10 cellular contexts compared by ENCODE assay signal in genomic region chr7:43640679-43641078, GRCh38. TPM values are rescaled to one million over a fixed set of nuclear protein-coding genes. Genes with fewer than 3 reads are reported as not detected.
DNase-seq lines count a peak whose midpoint lies in the region; ATAC-seq and TF ChIP-seq lines count a peak whose summit lies in the region.
"Had no signal": no experiment of that assay in that cellular context is flagged by ENCODE, and none has a peak within 500 bp of the region (broad histone marks: within the 10 kb centered on the region; RNA-seq: fewer than 3 reads in every experiment).

No MANE protein-coding gene starts in this region.

- 95% methylated on average over 3 of the region's 3 CpGs for WGBS in right cardiac atrium

- no peak overlapping the region for H3K4me2 ChIP-seq in skeletal muscle satellite cell (ENCODE audit: low read length)

- no peaks in the 10 kb centered on the region for H3K27me3 Mint-ChIP-seq in activated B cell treated with CpG ODN at 0.5 μM for 24 hours
- H3K27me3 Mint-ChIP-seq: central memory CD8-positive, alpha-beta T cell had no signal

- H3K9me3 ChIP-seq in HUES48 (ENCODE audit: control insufficient read depth, insufficient read depth, low read length): no peaks in the 10 kb centered on the region
- H3K9me3 ChIP-seq in right cardiac atrium (ENCODE audit: control insufficient read depth, low read length): no peaks in the 10 kb centered on the region
- no peaks in the 10 kb centered on the region for H3K9me3 ChIP-seq in skeletal muscle satellite cell (replicated peaks; ENCODE audit: low read length)

- peaks cover 81% of the 10 kb centered on the region for H3K36me3 ChIP-seq in HUES48 (ENCODE audit: control insufficient read depth, insufficient read depth, low read length)
- peaks cover 56% of the 10 kb centered on the region for H3K36me3 ChIP-seq in skeletal muscle satellite cell (ENCODE audit: insufficient read depth, low read length)

- no peak for DNase-seq in activated B cell treated with CpG ODN at 0.5 μM for 24 hours
- no peak for DNase-seq in right cardiac atrium
- DNase-seq in D341Med (ENCODE audit: low spot score): no peak
- no peak for DNase-seq in DMS153 (lab: John Stamatoyannopoulos, UW)
- DNase-seq in amygdala (lab: John Stamatoyannopoulos, UW): no peak
- DNase-seq: stimulated activated CD4-positive, alpha-beta T cell treated with anti-CD3 and anti-CD28 coated beads, Interleukin-1b, Interleukin-23, amount 100 ng/mL, for 48 hours had no signal

- peaks cover 82% of the 10 kb centered on the region for H3K36me3 Mint-ChIP-seq in activated B cell treated with CpG ODN at 0.5 μM for 24 hours (ENCODE audit: low read depth)

- H3K4me1 ChIP-seq in HUES48 (ENCODE audit: control insufficient read depth, insufficient read depth, low read length) (no peaks in the 10 kb centered on the region), right cardiac atrium (ENCODE audit: control insufficient read depth, insufficient read depth, low read length) (peaks cover 11% of the 10 kb centered on the region), skeletal muscle satellite cell (ENCODE audit: control insufficient read depth, insufficient read depth, low read length) (peaks cover 42% of the 10 kb centered on the region)

- H3K4me1 Mint-ChIP-seq in activated B cell treated with CpG ODN at 0.5 μM for 24 hours: peaks cover 78% of the 10 kb centered on the region

- TF ChIP-seq CTCF in activated B cell treated with CpG ODN at 0.5 μM for 24 hours (IDR thresholded peaks at IDR 0.05): no peak

- peak overlapping the region; percentile 65 for H3K27ac Mint-ChIP-seq in activated B cell treated with CpG ODN at 0.5 μM for 24 hours

- H3K9me3 Mint-ChIP-seq in activated B cell treated with CpG ODN at 0.5 μM for 24 hours: no peaks in the 10 kb centered on the region
- H3K9me3 Mint-ChIP-seq: central memory CD8-positive, alpha-beta T cell had no signal

- CTCF ChIA-PET in activated B cell treated with CpG ODN at 0.5 μM for 24 hours (lab: Charles Lee): interaction anchor here (2.8 to 5.3 kb wide), 2 partner anchors 58 to 59 kb away, joined by 13 to 36 read pairs; partner anchors contain the start of gene STK17A

- H3K9ac ChIP-seq in HUES48 (ENCODE audit: low read depth, low read length): no peak overlapping the region
- H3K9ac ChIP-seq in skeletal muscle satellite cell (ENCODE audit: low read depth, low read length): peak overlapping the region; percentile 65

- H3K27me3 ChIP-seq in HUES48 (ENCODE audit: control insufficient read depth, insufficient read depth, low read length): no peaks in the 10 kb centered on the region
- H3K27me3 ChIP-seq in right cardiac atrium (ENCODE audit: control insufficient read depth, insufficient read depth): no peaks in the 10 kb centered on the region
- no peaks in the 10 kb centered on the region for H3K27me3 ChIP-seq in skeletal muscle satellite cell (ENCODE audit: control insufficient read depth, insufficient read depth, low read length)

- H3K27ac ChIP-seq in HUES48 (ENCODE audit: low read depth, low read length) (peak overlapping the region; percentile 43), right cardiac atrium (ENCODE audit: low read length) (peak overlapping the region; percentile 45)

- no peak overlapping the region for H3K4me3 ChIP-seq in HUES48 (ENCODE audit: low read depth, low read length)
- H3K4me3 ChIP-seq in right cardiac atrium (ENCODE audit: low read length): no peak overlapping the region
- no peak overlapping the region for H3K4me3 ChIP-seq in skeletal muscle satellite cell (ENCODE audit: low read length)

- no peak overlapping the region for H3K4me3 Mint-ChIP-seq in activated B cell treated with CpG ODN at 0.5 μM for 24 hours

- intact Hi-C loops in activated B cell treated with CpG ODN at 0.5 μM for 24 hours (cut with micrococcal nuclease): no loop called here
- intact Hi-C loops in right cardiac atrium (cut with DNase I): no loop called here

- no peak for ATAC-seq in activated B cell treated with CpG ODN at 0.5 μM for 24 hours (ENCODE audit: low read depth)
- ATAC-seq in right cardiac atrium: no peak
- no peak for ATAC-seq in GM21723 (IDR thresholded peaks at IDR 0.05; ENCODE audit: unreplicated experiment)

- POLR2A ChIA-PET in activated B cell treated with CpG ODN at 0.5 μM for 24 hours (lab: Charles Lee): interaction anchor here (1.0 to 3.7 kb wide), 4 partner anchors 8 to 58 kb away, joined by 3 to 22 read pairs (median 11); partner anchors contain the start of gene STK17A

RNA-seq across cellular contexts. Expression of gene STK17A, which starts 57.8 kb away (rescaled TPM):
- total RNA-seq in activated B cell treated with CpG ODN at 0.5 μM for 24 hours (67.1 and 68.6 TPM in 2 replicates), right cardiac atrium (10 to 100 TPM; 15.7 to 43.3 (median 35.0) TPM)
- polyA plus RNA-seq in right cardiac atrium: 22.1 TPM
- 62.1 and 84.5 TPM in 2 replicates for total RNA-seq in skeletal muscle satellite cell (2012; rRNA removed)
